In genomic region chr11:61293869-61294716, GRCh38 we compare ENCODE assay signal across 1 cellular context.
TF ChIP-seq lines count a peak whose summit lies in the region.

No MANE protein-coding gene starts in this region.

TF ChIP-seq in GM12878, 131 proteins besides CTCF, POLR2A, EP300 and RAD21 (continues in another document):
- TF ChIP-seq HDGF (IDR thresholded peaks at IDR 0.05) (no peak), MYC (IDR thresholded peaks at IDR 0.05; ENCODE audit: insufficient read depth, insufficient read length, insufficient replicate concordance, low read length, severe bottlenecking) (peak; percentile 93), EGR1 (IDR thresholded peaks at IDR 0.05; ENCODE audit: borderline replicate concordance in 1 of 2, low read depth in 2 of 2, low read length in 2 of 2) (peak in 1 of 2 experiments; percentile 76; a peak in 1 of 3 replicates), TAF1 (IDR thresholded peaks at IDR 0.05; ENCODE audit: borderline replicate concordance, low read depth, low read length) (no peak), MXI1 (IDR thresholded peaks at IDR 0.05; ENCODE audit: low read depth, low read length) (0 out of 2 replicates have a peak, but pooled peaks have one; percentile 20), IKZF2 (IDR thresholded peaks at IDR 0.05) (0 out of 4 replicates have a peak, but pooled peaks have one; percentile 17 to 19), CBFB (IDR thresholded peaks at IDR 0.05; ENCODE audit: low read depth) (no peak), TBL1XR1 (IDR thresholded peaks at IDR 0.05; ENCODE audit: low read depth, low read length) (no peak), CHD1 (IDR thresholded peaks at IDR 0.05; ENCODE audit: low read depth, low read length) (no peak), TCF12 (IDR thresholded peaks at IDR 0.05; ENCODE audit: low read depth, low read length) (no peak), BRCA1 (IDR thresholded peaks at IDR 0.05; ENCODE audit: low read depth, low read length) (no peak), CHD4 (IDR thresholded peaks at IDR 0.05) (no peak), PAX5 (IDR thresholded peaks at IDR 0.05; ENCODE audit: borderline replicate concordance, low read depth, low read length) (no peak), KDM1A (IDR thresholded peaks at IDR 0.05; ENCODE audit: borderline replicate concordance) (no peak), PAX8 (IDR thresholded peaks at IDR 0.05) (no peak), FOXM1 (IDR thresholded peaks at IDR 0.05; ENCODE audit: low read depth, low read length) (no peak), ZNF592 (IDR thresholded peaks at IDR 0.05) (no peak), MTA2 (IDR thresholded peaks at IDR 0.05; ENCODE audit: low read depth) (no peak), NR2F1 (conservative IDR thresholded peaks at IDR 0.05) (peak; percentile 52), GATAD2B (conservative IDR thresholded peaks at IDR 0.05; ENCODE audit: low read depth) (no peak; the same call in 1 of the 2 replicates), BACH1 (IDR thresholded peaks at IDR 0.05; ENCODE audit: borderline replicate concordance) (peak; percentile 33; the same call in 1 of the 2 replicates), BCL11A (IDR thresholded peaks at IDR 0.05; ENCODE audit: low read depth, low read length) (no peak), MEF2A (IDR thresholded peaks at IDR 0.05; ENCODE audit: insufficient read depth, low read depth, low read length) (no peak), NFXL1 (IDR thresholded peaks at IDR 0.05; ENCODE audit: borderline replicate concordance) (no peak), DPF2 (IDR thresholded peaks at IDR 0.05) (no peak), NR2C2 (IDR thresholded peaks at IDR 0.05; ENCODE audit: borderline replicate concordance, control insufficient read depth, insufficient read length, low read depth) (no peak), ZBTB11 (CRISPR knock-in tag; IDR thresholded peaks at IDR 0.05) (no peak), EZH2 (IDR thresholded peaks at IDR 0.05; ENCODE audit: borderline replicate concordance, control insufficient read depth, low read depth, low read length) (no peak), NR2C1 (IDR thresholded peaks at IDR 0.05) (no peak), RELB (IDR thresholded peaks at IDR 0.05; ENCODE audit: low read depth) (0 out of 2 replicates have a peak, but pooled peaks have one; percentile 29), NBN (IDR thresholded peaks at IDR 0.05) (0 out of 2 replicates have a peak, but pooled peaks have one; percentile 21), YBX1 (IDR thresholded peaks at IDR 0.05) (no peak)
- TF ChIP-seq, protein P1, sequence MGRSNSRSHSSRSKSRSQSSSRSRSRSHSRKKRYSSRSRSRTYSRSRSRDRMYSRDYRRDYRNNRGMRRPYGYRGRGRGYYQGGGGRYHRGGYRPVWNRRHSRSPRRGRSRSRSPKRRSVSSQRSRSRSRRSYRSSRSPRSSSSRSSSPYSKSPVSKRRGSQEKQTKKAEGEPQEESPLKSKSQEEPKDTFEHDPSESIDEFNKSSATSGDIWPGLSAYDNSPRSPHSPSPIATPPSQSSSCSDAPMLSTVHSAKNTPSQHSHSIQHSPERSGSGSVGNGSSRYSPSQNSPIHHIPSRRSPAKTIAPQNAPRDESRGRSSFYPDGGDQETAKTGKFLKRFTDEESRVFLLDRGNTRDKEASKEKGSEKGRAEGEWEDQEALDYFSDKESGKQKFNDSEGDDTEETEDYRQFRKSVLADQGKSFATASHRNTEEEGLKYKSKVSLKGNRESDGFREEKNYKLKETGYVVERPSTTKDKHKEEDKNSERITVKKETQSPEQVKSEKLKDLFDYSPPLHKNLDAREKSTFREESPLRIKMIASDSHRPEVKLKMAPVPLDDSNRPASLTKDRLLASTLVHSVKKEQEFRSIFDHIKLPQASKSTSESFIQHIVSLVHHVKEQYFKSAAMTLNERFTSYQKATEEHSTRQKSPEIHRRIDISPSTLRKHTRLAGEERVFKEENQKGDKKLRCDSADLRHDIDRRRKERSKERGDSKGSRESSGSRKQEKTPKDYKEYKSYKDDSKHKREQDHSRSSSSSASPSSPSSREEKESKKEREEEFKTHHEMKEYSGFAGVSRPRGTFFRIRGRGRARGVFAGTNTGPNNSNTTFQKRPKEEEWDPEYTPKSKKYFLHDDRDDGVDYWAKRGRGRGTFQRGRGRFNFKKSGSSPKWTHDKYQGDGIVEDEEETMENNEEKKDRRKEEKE (IDR thresholded peaks at IDR 0.05): no peak
- TF ChIP-seq, protein P2, sequence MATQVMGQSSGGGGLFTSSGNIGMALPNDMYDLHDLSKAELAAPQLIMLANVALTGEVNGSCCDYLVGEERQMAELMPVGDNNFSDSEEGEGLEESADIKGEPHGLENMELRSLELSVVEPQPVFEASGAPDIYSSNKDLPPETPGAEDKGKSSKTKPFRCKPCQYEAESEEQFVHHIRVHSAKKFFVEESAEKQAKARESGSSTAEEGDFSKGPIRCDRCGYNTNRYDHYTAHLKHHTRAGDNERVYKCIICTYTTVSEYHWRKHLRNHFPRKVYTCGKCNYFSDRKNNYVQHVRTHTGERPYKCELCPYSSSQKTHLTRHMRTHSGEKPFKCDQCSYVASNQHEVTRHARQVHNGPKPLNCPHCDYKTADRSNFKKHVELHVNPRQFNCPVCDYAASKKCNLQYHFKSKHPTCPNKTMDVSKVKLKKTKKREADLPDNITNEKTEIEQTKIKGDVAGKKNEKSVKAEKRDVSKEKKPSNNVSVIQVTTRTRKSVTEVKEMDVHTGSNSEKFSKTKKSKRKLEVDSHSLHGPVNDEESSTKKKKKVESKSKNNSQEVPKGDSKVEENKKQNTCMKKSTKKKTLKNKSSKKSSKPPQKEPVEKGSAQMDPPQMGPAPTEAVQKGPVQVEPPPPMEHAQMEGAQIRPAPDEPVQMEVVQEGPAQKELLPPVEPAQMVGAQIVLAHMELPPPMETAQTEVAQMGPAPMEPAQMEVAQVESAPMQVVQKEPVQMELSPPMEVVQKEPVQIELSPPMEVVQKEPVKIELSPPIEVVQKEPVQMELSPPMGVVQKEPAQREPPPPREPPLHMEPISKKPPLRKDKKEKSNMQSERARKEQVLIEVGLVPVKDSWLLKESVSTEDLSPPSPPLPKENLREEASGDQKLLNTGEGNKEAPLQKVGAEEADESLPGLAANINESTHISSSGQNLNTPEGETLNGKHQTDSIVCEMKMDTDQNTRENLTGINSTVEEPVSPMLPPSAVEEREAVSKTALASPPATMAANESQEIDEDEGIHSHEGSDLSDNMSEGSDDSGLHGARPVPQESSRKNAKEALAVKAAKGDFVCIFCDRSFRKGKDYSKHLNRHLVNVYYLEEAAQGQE (IDR thresholded peaks at IDR 0.05; ENCODE audit: low read depth, low read length): no peak
- TF ChIP-seq, protein P3, sequence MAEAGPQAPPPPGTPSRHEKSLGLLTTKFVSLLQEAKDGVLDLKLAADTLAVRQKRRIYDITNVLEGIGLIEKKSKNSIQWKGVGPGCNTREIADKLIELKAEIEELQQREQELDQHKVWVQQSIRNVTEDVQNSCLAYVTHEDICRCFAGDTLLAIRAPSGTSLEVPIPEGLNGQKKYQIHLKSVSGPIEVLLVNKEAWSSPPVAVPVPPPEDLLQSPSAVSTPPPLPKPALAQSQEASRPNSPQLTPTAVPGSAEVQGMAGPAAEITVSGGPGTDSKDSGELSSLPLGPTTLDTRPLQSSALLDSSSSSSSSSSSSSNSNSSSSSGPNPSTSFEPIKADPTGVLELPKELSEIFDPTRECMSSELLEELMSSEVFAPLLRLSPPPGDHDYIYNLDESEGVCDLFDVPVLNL (IDR thresholded peaks at IDR 0.05; ENCODE audit: low read depth, low read length): no peak
- TF ChIP-seq, protein P4, sequence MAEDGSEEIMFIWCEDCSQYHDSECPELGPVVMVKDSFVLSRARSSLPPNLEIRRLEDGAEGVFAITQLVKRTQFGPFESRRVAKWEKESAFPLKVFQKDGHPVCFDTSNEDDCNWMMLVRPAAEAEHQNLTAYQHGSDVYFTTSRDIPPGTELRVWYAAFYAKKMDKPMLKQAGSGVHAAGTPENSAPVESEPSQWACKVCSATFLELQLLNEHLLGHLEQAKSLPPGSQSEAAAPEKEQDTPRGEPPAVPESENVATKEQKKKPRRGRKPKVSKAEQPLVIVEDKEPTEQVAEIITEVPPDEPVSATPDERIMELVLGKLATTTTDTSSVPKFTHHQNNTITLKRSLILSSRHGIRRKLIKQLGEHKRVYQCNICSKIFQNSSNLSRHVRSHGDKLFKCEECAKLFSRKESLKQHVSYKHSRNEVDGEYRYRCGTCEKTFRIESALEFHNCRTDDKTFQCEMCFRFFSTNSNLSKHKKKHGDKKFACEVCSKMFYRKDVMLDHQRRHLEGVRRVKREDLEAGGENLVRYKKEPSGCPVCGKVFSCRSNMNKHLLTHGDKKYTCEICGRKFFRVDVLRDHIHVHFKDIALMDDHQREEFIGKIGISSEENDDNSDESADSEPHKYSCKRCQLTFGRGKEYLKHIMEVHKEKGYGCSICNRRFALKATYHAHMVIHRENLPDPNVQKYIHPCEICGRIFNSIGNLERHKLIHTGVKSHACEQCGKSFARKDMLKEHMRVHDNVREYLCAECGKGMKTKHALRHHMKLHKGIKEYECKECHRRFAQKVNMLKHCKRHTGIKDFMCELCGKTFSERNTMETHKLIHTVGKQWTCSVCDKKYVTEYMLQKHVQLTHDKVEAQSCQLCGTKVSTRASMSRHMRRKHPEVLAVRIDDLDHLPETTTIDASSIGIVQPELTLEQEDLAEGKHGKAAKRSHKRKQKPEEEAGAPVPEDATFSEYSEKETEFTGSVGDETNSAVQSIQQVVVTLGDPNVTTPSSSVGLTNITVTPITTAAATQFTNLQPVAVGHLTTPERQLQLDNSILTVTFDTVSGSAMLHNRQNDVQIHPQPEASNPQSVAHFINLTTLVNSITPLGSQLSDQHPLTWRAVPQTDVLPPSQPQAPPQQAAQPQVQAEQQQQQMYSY (CRISPR knock-in tag; IDR thresholded peaks at IDR 0.05): no peak
- TF ChIP-seq, protein P5, sequence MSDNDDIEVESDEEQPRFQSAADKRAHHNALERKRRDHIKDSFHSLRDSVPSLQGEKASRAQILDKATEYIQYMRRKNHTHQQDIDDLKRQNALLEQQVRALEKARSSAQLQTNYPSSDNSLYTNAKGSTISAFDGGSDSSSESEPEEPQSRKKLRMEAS (IDR thresholded peaks at IDR 0.05; ENCODE audit: low read depth, low read length): no peak
